20 cellular contexts compared by ENCODE assay signal in the genomic region with DNA sequence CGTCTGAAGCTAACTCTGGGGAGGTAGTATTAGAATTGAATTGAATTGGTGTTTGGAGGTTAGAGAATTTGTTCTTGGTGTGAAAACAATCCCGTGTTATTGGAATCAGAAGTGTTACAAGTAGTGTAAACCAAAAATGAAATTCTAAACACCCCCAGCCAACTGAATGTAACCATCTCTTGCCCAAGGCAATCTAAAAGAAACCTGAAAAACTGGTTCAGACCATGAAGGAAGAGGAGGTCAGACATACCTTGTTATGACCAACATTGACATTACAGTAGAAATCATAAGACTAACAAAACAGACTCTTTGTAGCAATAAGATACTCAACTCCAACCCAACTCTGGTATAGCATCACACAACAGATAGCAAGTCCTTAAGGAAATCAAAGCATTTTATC.
"Had no signal": no experiment of that assay in that cellular context is flagged by ENCODE, and none has a peak within 500 bp of the region (broad histone marks: within the 10 kb centered on the region; RNA-seq: fewer than 3 reads in every experiment).

No MANE protein-coding gene starts in this region.

- H3K27ac ChIP-seq: brain microvascular endothelial cell, coronary artery, gastroesophageal sphincter, heart left ventricle, left ventricle myocardium inferior, prostate gland, suprapubic skin, transverse colon had no signal

- H3K4me3 ChIP-seq: coronary artery, gastroesophageal sphincter, heart left ventricle, left ventricle myocardium inferior, prostate gland, suprapubic skin, transverse colon had no signal

- H3K9me3 ChIP-seq: gastroesophageal sphincter, prostate gland, suprapubic skin, transverse colon had no signal

- H3K27me3 ChIP-seq: brain microvascular endothelial cell, gastroesophageal sphincter, heart left ventricle, suprapubic skin, transverse colon had no signal

- H3K4me1 ChIP-seq: gastroesophageal sphincter, heart left ventricle, left ventricle myocardium inferior, prostate gland, suprapubic skin, transverse colon had no signal

- H3K36me3 ChIP-seq: brain microvascular endothelial cell, gastroesophageal sphincter, heart left ventricle, left ventricle myocardium inferior, prostate gland, suprapubic skin, transverse colon had no signal

- ATAC-seq: activated CD8-positive, alpha-beta T cell treated with anti-CD3 and anti-CD28 coated beads for 36 hours; activated naive CD8-positive, alpha-beta T cell treated with anti-CD3 and anti-CD28 coated beads, Interleukin-2, amount 50 U/mL, for 24 hours; gastroesophageal sphincter; heart left ventricle; naive thymus-derived CD4-positive, alpha-beta T cell; right cardiac atrium; stimulated activated naive CD8-positive, alpha-beta T cell treated with anti-CD3 and anti-CD28 coated beads, Interleukin-15, amount 100 ng/mL, for 72 hours had no signal

- DNase-seq: activated CD4-positive, alpha-beta T cell treated with anti-CD3 and anti-CD28 coated beads for 48 hours; activated CD4-positive, CD25-positive, alpha-beta regulatory T cell; activated CD8-positive, alpha-beta T cell treated with anti-CD3 and anti-CD28 coated beads for 36 hours; activated naive CD4-positive, alpha-beta T cell treated with anti-CD3 and anti-CD28 coated beads for 36 hours; activated naive CD8-positive, alpha-beta T cell treated with anti-CD3 and anti-CD28 coated beads, Interleukin-2, amount 50 U/mL, for 24 hours; activated T-cell treated with anti-CD3 and anti-CD28 coated beads, Interleukin-2, amount 50 U/mL, for 1 hour; aorta; brain microvascular endothelial cell; heart left ventricle; left ventricle myocardium inferior; naive thymus-derived CD4-positive, alpha-beta T cell; right cardiac atrium; stimulated activated CD4-positive, alpha-beta T cell treated with anti-CD3 and anti-CD28 coated beads, Interleukin-2, amount 100 ng/mL, for 48 hours; stimulated activated naive CD8-positive, alpha-beta T cell treated with anti-CD3 and anti-CD28 coated beads, Interleukin-15, amount 100 ng/mL, for 72 hours; T-helper 9 cell; transverse colon had no signal
